2 cellular contexts compared by ENCODE assay signal in the genomic region with DNA sequence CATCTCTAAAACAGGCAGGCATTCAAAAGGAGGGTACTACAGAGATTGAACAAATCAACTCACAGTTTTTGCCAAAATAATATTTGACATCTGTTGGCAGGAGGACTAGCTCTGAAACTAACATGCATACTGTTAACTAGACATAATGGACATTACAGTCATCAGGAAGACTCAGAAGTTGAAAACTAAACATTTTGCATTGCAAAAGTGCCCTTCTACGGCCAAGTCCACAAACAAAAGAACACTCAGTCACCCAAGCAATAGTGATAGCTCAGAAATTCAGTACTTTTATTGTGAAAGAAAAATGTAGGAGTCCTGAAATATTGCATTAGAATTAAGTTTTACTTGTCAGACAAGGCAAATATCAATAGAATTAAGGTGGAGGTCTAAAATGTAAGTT.
TF ChIP-seq lines count a peak whose summit lies in the region.

No MANE protein-coding gene starts in this region.

TF ChIP-seq in IMR-90, 13 proteins besides CTCF, POLR2A, EP300 and RAD21 (continued from another document):
- no peak for TF ChIP-seq RCOR1 (IDR thresholded peaks at IDR 0.05; ENCODE audit: insufficient replicate concordance, low read length)
- no peak for TF ChIP-seq MAZ (IDR thresholded peaks at IDR 0.05; ENCODE audit: borderline replicate concordance, low read depth, low read length)
- TF ChIP-seq, protein P1, sequence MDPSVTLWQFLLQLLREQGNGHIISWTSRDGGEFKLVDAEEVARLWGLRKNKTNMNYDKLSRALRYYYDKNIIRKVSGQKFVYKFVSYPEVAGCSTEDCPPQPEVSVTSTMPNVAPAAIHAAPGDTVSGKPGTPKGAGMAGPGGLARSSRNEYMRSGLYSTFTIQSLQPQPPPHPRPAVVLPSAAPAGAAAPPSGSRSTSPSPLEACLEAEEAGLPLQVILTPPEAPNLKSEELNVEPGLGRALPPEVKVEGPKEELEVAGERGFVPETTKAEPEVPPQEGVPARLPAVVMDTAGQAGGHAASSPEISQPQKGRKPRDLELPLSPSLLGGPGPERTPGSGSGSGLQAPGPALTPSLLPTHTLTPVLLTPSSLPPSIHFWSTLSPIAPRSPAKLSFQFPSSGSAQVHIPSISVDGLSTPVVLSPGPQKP (IDR thresholded peaks at IDR 0.05; ENCODE audit: borderline replicate concordance, low read depth, low read length), result no peak
- no peak for TF ChIP-seq FOS (IDR thresholded peaks at IDR 0.05; ENCODE audit: low read depth, low read length)
- no peak for TF ChIP-seq SMC3 (IDR thresholded peaks at IDR 0.05; ENCODE audit: low read depth, low read length)
- TF ChIP-seq MAFK (IDR thresholded peaks at IDR 0.05; ENCODE audit: low read depth, low read length), result no peak
- no peak for TF ChIP-seq RFX5 (IDR thresholded peaks at IDR 0.05; ENCODE audit: low read depth, low read length)

TF ChIP-seq in K562, 482 proteins besides CTCF, POLR2A, EP300 and RAD21 (continued from another document):
- TF ChIP-seq, protein P2, sequence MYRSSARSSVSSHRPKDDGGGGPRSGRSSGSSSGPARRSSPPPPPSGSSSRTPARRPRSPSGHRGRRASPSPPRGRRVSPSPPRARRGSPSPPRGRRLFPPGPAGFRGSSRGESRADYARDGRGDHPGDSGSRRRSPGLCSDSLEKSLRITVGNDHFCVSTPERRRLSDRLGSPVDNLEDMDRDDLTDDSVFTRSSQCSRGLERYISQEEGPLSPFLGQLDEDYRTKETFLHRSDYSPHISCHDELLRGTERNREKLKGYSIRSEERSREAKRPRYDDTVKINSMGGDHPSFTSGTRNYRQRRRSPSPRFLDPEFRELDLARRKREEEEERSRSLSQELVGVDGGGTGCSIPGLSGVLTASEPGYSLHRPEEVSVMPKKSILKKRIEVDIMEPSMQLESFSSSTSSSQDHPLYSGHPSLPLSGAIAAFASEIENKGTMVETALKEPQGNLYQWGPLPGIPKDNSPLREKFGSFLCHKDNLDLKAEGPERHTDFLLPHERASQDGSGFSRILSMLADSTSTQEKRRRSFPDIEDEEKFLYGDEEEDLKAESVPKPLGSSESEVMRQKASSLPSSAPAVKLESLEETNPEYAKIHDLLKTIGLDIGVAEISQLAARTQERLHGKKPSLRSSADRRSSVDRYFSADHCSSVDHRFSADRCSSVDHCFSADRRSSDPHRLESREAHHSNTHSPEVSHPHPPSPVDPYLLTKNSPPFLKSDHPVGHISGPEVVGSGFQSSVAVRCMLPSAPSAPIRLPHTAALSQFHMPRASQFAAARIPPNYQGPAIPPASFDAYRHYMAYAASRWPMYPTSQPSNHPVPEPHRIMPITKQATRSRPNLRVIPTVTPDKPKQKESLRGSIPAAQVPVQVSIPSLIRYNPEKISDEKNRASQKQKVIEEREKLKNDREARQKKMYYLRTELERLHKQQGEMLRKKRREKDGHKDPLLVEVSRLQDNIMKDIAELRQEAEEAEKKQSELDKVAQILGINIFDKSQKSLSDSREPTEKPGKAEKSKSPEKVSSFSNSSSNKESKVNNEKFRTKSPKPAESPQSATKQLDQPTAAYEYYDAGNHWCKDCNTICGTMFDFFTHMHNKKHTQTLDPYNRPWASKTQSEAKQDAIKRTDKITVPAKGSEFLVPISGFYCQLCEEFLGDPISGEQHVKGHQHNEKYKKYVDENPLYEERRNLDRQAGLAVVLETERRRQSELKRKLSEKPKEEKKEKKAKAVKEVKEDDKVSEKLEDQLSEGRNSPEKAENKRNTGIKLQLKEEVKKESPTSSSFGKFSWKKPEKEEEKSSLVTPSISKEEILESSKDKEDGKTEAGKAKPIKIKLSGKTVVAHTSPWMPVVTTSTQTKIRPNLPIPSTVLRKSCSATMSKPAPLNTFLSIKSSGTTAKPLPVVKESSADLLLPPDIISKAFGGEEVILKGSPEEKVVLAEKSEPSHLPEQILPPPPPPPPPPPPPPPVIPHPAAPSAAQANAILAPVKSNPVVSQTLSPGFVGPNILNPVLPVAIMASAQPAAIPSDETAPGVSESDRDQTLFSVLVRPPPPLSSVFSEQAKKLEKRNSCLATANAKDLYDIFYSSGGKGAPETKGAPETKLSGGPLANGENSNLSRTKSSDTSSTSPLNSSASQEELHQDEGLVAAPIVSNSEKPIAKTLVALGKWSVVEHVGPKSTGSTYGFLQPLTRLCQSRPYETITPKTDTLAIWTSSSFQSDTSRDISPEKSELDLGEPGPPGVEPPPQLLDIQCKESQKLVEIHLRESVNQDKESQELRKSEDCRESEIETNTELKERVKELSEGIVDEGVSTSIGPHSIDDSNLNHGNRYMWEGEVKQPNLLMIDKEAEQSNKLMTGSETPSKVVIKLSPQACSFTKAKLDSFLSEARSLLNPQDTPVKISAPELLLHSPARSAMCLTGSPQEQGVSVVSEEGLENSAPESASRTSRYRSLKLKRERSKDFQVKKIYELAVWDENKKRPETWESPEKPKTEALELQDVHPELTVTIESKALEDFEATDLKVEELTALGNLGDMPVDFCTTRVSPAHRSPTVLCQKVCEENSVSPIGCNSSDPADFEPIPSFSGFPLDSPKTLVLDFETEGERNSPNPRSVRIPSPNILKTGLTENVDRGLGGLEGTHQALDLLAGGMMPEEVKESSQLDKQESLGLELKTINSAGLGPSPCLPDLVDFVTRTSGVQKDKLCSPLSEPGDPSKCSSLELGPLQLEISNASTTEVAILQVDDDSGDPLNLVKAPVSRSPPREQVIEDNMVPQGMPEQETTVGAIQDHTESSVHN (IDR thresholded peaks at IDR 0.05; ENCODE audit: borderline replicate concordance in 1 of 2, low read depth in 1 of 2), result no peak
- TF ChIP-seq IFI16 (CRISPR knock-in tag; IDR thresholded peaks at IDR 0.05) (no peak), SMAD4 (CRISPR knock-in tag; conservative IDR thresholded peaks at IDR 0.05) (no peak), POLR2B (IDR thresholded peaks at IDR 0.05; ENCODE audit: low read depth, partially characterized antibody) (no peak), TAF9B (IDR thresholded peaks at IDR 0.05; ENCODE audit: partially characterized antibody) (no peak), FOS (IDR thresholded peaks at IDR 0.05; ENCODE audit: extremely low read depth, insufficient read length) (no peak), TAL1 (IDR thresholded peaks at IDR 0.05) (no peak), PCBP1 (IDR thresholded peaks at IDR 0.05; ENCODE audit: low read depth, low read length, poor library complexity, severe bottlenecking) (no peak), RFX7 (CRISPR knock-in tag; IDR thresholded peaks at IDR 0.05) (no peak), TEAD4 (IDR thresholded peaks at IDR 0.05; ENCODE audit: low read length) (no peak), TEAD4 (CRISPR knock-in tag; IDR thresholded peaks at IDR 0.05; ENCODE audit: borderline replicate concordance) (no peak), SMC3 (conservative IDR thresholded peaks at IDR 0.05; ENCODE audit: insufficient read depth, low read depth, low read length) (no peak), CHD2 (IDR thresholded peaks at IDR 0.05; ENCODE audit: low read depth, low read length) (no peak), ETV5 (CRISPR knock-in tag; IDR thresholded peaks at IDR 0.05; ENCODE audit: low read depth) (no peak), HCFC1 (IDR thresholded peaks at IDR 0.05; ENCODE audit: low read depth, low read length) (no peak)
- TF ChIP-seq, protein P3, sequence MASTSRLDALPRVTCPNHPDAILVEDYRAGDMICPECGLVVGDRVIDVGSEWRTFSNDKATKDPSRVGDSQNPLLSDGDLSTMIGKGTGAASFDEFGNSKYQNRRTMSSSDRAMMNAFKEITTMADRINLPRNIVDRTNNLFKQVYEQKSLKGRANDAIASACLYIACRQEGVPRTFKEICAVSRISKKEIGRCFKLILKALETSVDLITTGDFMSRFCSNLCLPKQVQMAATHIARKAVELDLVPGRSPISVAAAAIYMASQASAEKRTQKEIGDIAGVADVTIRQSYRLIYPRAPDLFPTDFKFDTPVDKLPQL (IDR thresholded peaks at IDR 0.05; ENCODE audit: extremely low read depth, insufficient read length), result no peak
- TF ChIP-seq, protein P4, sequence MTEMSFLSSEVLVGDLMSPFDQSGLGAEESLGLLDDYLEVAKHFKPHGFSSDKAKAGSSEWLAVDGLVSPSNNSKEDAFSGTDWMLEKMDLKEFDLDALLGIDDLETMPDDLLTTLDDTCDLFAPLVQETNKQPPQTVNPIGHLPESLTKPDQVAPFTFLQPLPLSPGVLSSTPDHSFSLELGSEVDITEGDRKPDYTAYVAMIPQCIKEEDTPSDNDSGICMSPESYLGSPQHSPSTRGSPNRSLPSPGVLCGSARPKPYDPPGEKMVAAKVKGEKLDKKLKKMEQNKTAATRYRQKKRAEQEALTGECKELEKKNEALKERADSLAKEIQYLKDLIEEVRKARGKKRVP (CRISPR knock-in tag; IDR thresholded peaks at IDR 0.05), result no peak
- TF ChIP-seq, protein P5, sequence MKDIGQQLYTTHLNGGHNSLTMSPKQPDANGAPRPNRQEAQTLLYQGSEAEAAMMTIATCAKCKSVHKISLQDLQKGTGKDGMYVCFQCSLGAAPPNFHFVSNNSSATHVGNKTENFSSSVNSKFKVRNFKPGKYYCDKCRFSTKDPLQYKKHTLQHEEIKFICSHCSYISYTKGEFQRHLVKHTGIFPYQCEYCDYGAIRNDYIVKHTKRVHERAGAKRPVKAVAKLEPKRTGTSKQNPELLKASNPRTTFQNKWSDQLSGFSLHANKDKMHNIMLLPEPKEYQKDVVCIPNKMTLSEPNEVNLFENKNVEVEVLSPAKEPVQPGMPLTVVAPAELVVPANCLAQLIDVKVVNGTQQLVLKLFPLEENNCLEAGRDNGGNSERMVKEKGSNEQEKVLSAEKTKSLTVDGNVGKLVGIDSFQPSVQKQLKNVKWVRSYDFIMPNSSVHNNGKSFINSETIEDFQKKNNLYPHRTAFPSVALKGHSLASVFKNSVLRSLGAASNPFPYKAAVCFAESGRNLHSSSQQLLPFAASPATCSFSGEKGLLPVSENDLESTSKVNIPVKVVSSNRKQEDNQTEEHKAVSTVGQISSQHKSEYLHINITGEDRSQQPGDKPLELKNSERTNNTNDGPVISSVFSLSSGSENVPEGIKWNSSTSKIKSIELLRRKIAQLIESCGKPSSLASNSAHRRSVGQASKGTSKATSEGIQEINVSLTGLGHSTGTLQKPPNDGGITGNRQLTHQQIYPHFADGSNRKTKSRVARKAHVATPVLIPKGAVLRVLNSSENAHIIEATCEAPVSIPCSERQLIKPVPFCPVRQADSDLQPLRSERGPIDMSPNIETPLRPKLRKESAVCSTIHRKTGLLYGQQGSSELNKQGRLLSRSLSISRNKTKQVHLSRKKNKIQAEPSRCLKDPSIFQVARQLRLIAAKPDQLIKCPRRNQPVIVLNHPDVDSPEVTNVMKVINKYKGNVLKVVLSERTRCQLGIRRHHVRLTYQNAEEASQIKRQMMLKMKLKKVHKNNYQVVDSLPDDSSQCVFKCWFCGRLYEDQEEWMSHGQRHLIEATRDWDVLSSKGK (CRISPR knock-in tag; IDR thresholded peaks at IDR 0.05), result no peak
